ENCODE assay signal across 8 cellular contexts in genomic region chr5:61625682-61626620, GRCh38.
DNase-seq lines count a peak whose midpoint lies in the region; ATAC-seq and TF ChIP-seq lines count a peak whose summit lies in the region.

No MANE protein-coding gene starts in this region.

- H3K9me3 ChIP-seq in esophagus squamous epithelium (no peaks in the 10 kb centered on the region), mononuclear cell (ENCODE audit: low read depth, low read length) (no peaks in the 10 kb centered on the region)

- no peak overlapping the region for H3K27ac Mint-ChIP-seq in activated CD4-positive, alpha-beta memory T cell treated with anti-CD3 and anti-CD28 coated beads for 36 hours

- no peaks in the 10 kb centered on the region for H3K36me3 Mint-ChIP-seq in activated CD4-positive, alpha-beta memory T cell treated with anti-CD3 and anti-CD28 coated beads for 36 hours

- WGBS in esophagus squamous epithelium, 2 donors = 0 to 3% methylated on average over 6 to 15 of the region's 76 CpGs

- peaks cover 0 to 9% (median 0%) of the 10 kb centered on the region in 4 donors for H3K27me3 ChIP-seq in esophagus squamous epithelium
- peaks cover 11% of the 10 kb centered on the region for H3K27me3 ChIP-seq in mononuclear cell (ENCODE audit: insufficient read depth, low read length)

- H3K36me3 ChIP-seq in esophagus squamous epithelium = no peaks in the 10 kb centered on the region

- CTCF ChIA-PET in activated CD4-positive, alpha-beta memory T cell treated with anti-CD3 and anti-CD28 coated beads for 36 hours (lab: Charles Lee) = no interaction called here

- H3K4me3 Mint-ChIP-seq in activated CD4-positive, alpha-beta memory T cell treated with anti-CD3 and anti-CD28 coated beads for 36 hours = peak overlapping the region; percentile 45

- H3K4me1 Mint-ChIP-seq in activated CD4-positive, alpha-beta memory T cell treated with anti-CD3 and anti-CD28 coated beads for 36 hours (ENCODE audit: low read depth) = no peaks in the 10 kb centered on the region

- POLR2A ChIA-PET in activated CD4-positive, alpha-beta memory T cell treated with anti-CD3 and anti-CD28 coated beads for 36 hours (lab: Charles Lee) = no interaction called here

- H3K27ac ChIP-seq in esophagus squamous epithelium = peak overlapping the region; percentile 73 to 86 (median 80)

- H3K4me3 ChIP-seq in esophagus squamous epithelium = peak overlapping the region; percentile 44 to 67 (median 63)
- H3K4me3 ChIP-seq in mononuclear cell (ENCODE audit: low read length) = peak overlapping the region; percentile 50

- intact Hi-C loops in activated CD4-positive, alpha-beta memory T cell treated with anti-CD3 and anti-CD28 coated beads for 36 hours (cut with micrococcal nuclease) = loop anchor here (2.0 kb wide), 1 partner anchor 293 kb away; the partner anchor contains the start of gene ZSWIM6
- intact Hi-C loops in esophagus squamous epithelium (cut with DNase I) = no loop called here

- in situ Hi-C loops in G401 (cut with HindIII; ENCODE audit: low sequenced_read_pairs) = no loop called here

- H3K4me1 ChIP-seq in esophagus squamous epithelium (peaks cover 3 to 30% (median 6%) of the 10 kb centered on the region in 3 donors), mononuclear cell (ENCODE audit: insufficient read depth, low read length) (peaks cover 20% of the 10 kb centered on the region)

- peak in 1 of 4 donors; percentile 21 for TF ChIP-seq POLR2A in esophagus squamous epithelium (IDR thresholded peaks at IDR 0.05)

- ATAC-seq in HG02885 (IDR thresholded peaks at IDR 0.05; ENCODE audit: poor library complexity, unreplicated experiment) (peak; percentile 51), HG03521 (IDR thresholded peaks at IDR 0.05; ENCODE audit: unreplicated experiment) (no peak)
- peak; percentile 51 for ATAC-seq in stimulated activated naive CD8-positive, alpha-beta T cell treated with anti-CD3 and anti-CD28 coated beads, Interleukin-15, Interleukin-2, amounts not matched to agents 100 U/mL and 50 U/mL, for 24 hours

- no peak for TF ChIP-seq CTCF in esophagus squamous epithelium (IDR thresholded peaks at IDR 0.05)

- DNase-seq in G401 (ENCODE audit: low spot score) = peak; percentile 52
- DNase-seq in activated CD4-positive, alpha-beta memory T cell treated with anti-CD3 and anti-CD28 coated beads for 36 hours = peak; percentile 59
- no peak for DNase-seq in esophagus squamous epithelium (lab: John Stamatoyannopoulos, UW)
- peak; percentile 65 for DNase-seq in stimulated activated naive CD8-positive, alpha-beta T cell treated with anti-CD3 and anti-CD28 coated beads, Interleukin-15, Interleukin-2, amounts not matched to agents 100 U/mL and 50 U/mL, for 24 hours
- DNase-seq in stimulated activated naive CD4-positive, alpha-beta T cell treated with Interleukin-2 at 50 U/mL for 16 hours (lab: John Stamatoyannopoulos, UW) = no peak

- H3K27me3 Mint-ChIP-seq in activated CD4-positive, alpha-beta memory T cell treated with anti-CD3 and anti-CD28 coated beads for 36 hours = peaks cover 39% of the 10 kb centered on the region

- H3K9me3 Mint-ChIP-seq in activated CD4-positive, alpha-beta memory T cell treated with anti-CD3 and anti-CD28 coated beads for 36 hours = no peaks in the 10 kb centered on the region

Comparison
In these comparisons a context has a peak if more than half of its experiments do, and no peak if none do; other contexts are left out.
1. DNase-seq: peak in G401 (single experiment), activated CD4-positive, alpha-beta memory T cell treated with anti-CD3 and anti-CD28 coated beads for 36 hours (single experiment) and stimulated activated naive CD8-positive, alpha-beta T cell treated with anti-CD3 and anti-CD28 coated beads, Interleukin-15, Interleukin-2, amounts not matched to agents 100 U/mL and 50 U/mL, for 24 hours (single experiment); none in esophagus squamous epithelium (single experiment) and stimulated activated naive CD4-positive, alpha-beta T cell treated with Interleukin-2 at 50 U/mL for 16 hours (single experiment).